In genomic region chr17:72421128-72422092, GRCh38 we compare ENCODE assay signal across 8 cellular contexts.
A peak's percentile ranks its signal among the peaks of the same experiment; 100 is the strongest.
DNase-seq lines count a peak whose midpoint lies in the region; ATAC-seq, FAIRE-seq and TF ChIP-seq lines count a peak whose summit lies in the region.

No MANE protein-coding gene starts in this region.

- H3K4me1 Mint-ChIP-seq in activated naive CD8-positive, alpha-beta T cell treated with anti-CD3 and anti-CD28 coated beads, Interleukin-2, amount 50 U/mL, for 24 hours = peaks cover 30% of the 10 kb centered on the region

- H3K27ac ChIP-seq in ACC112 (ENCODE audit: low read depth, low read length) (peak overlapping the region; percentile 94), right lobe of liver (no peak overlapping the region), aorta (ENCODE audit: low read depth in 1 of 2, low read length in 2 of 2) (no peak overlapping the region)

- H3K27me3 Mint-ChIP-seq in activated naive CD8-positive, alpha-beta T cell treated with anti-CD3 and anti-CD28 coated beads, Interleukin-2, amount 50 U/mL, for 24 hours = no peaks in the 10 kb centered on the region

- H2AFZ ChIP-seq in ACC112 (ENCODE audit: low read length, unreplicated experiment) = no peak overlapping the region

- DNase-seq in GM18507 (ENCODE audit: extremely low spot score, insufficient read length, low read depth) (peak; percentile 69), NCI-H146 treated with DMSO at 0.1 percent for 48 hours (lab: John Stamatoyannopoulos, UW; ENCODE audit: unreplicated experiment) (peak; percentile 51), right lobe of liver (peak in 1 of 3 donors; percentile 42), aorta (peak in 1 of 2 donors; percentile 73), NCI-H524 (lab: John Stamatoyannopoulos, UW) (no peak)
- DNase-seq in activated naive CD8-positive, alpha-beta T cell treated with anti-CD3 and anti-CD28 coated beads, Interleukin-2, amount 50 U/mL, for 24 hours = peak; percentile 34

- peak overlapping the region; percentile 52; the same call in 1 of the 2 replicates for H3K4me3 ChIP-seq in ACC112 (ENCODE audit: low read depth, low read length)
- H3K4me3 ChIP-seq in right lobe of liver = no peak overlapping the region
- no peak overlapping the region for H3K4me3 ChIP-seq in aorta (ENCODE audit: low read length in 2 of 2)

- peak overlapping the region; percentile 6 for H3K4me3 Mint-ChIP-seq in activated naive CD8-positive, alpha-beta T cell treated with anti-CD3 and anti-CD28 coated beads, Interleukin-2, amount 50 U/mL, for 24 hours

- H3K79me2 ChIP-seq in ACC112 (ENCODE audit: control insufficient read depth, insufficient read depth, low read length, unreplicated experiment) = no peaks in the 10 kb centered on the region

- H3K9me3 ChIP-seq in right lobe of liver (no peaks in the 10 kb centered on the region), aorta (ENCODE audit: control insufficient read depth, low read length) (peaks cover 5% of the 10 kb centered on the region)

- peak overlapping the region; percentile 48 for H3K27ac Mint-ChIP-seq in activated naive CD8-positive, alpha-beta T cell treated with anti-CD3 and anti-CD28 coated beads, Interleukin-2, amount 50 U/mL, for 24 hours

- TF ChIP-seq CTCF in right lobe of liver (IDR thresholded peaks at IDR 0.05) = no peak

- 54% methylated on average over 6 of the region's 11 CpGs for WGBS in right lobe of liver (ENCODE audit: insufficient coverage, low coverage, low lambda C conversion rate, missing lambda C conversion rate)
- 54 to 58% methylated on average over 11 of the region's 11 CpGs for WGBS in aorta, 2 donors

- no peak for TF ChIP-seq POLR2A in right lobe of liver (IDR thresholded peaks at IDR 0.05)

- peaks cover 6% of the 10 kb centered on the region for H3K36me3 Mint-ChIP-seq in activated naive CD8-positive, alpha-beta T cell treated with anti-CD3 and anti-CD28 coated beads, Interleukin-2, amount 50 U/mL, for 24 hours (ENCODE audit: low read depth)

- intact Hi-C loops in right lobe of liver (cut with DNase I) (no loop called here), aorta (cut with DNase I) (no loop called here)

- H3K27me3 ChIP-seq in ACC112 (ENCODE audit: insufficient read depth, low read length) (no peaks in the 10 kb centered on the region), right lobe of liver (no peaks in the 10 kb centered on the region), aorta (ENCODE audit: control insufficient read depth in 1 of 2, insufficient read depth in 2 of 2, low read length in 1 of 2) (no peaks in the 10 kb centered on the region)

- peaks cover 11% of the 10 kb centered on the region for H3K36me3 ChIP-seq in ACC112 (ENCODE audit: insufficient read depth, low read length)
- H3K36me3 ChIP-seq in right lobe of liver = no peaks in the 10 kb centered on the region
- H3K36me3 ChIP-seq in aorta (ENCODE audit: control insufficient read depth in 1 of 2, insufficient read depth in 2 of 2, low read length in 1 of 2) = no peaks in the 10 kb centered on the region

- peaks cover 11% of the 10 kb centered on the region for H3K9me3 Mint-ChIP-seq in activated naive CD8-positive, alpha-beta T cell treated with anti-CD3 and anti-CD28 coated beads, Interleukin-2, amount 50 U/mL, for 24 hours

- FAIRE-seq in GM18507 (lab: Jason Lieb, UNC) = peak; percentile 98

- ATAC-seq in HG02840 (IDR thresholded peaks at IDR 0.05; ENCODE audit: low FRiP score, unreplicated experiment) (peak; percentile 40), right lobe of liver (peak in 3 of 4 donors; percentile 39 to 76 (median 48)), aorta (ENCODE audit: low FRiP score) (peak; percentile 58)
- peak; percentile 80 for ATAC-seq in activated naive CD8-positive, alpha-beta T cell treated with anti-CD3 and anti-CD28 coated beads, Interleukin-2, amount 50 U/mL, for 24 hours

- H3K4me1 ChIP-seq in ACC112 (ENCODE audit: control insufficient read depth, insufficient read depth, low read length, unreplicated experiment) (peaks cover 34% of the 10 kb centered on the region), right lobe of liver (no peaks in the 10 kb centered on the region), aorta (ENCODE audit: control insufficient read depth in 1 of 2, insufficient read depth in 2 of 2, low read length in 2 of 2) (no peaks in the 10 kb centered on the region)

Comparison
In these comparisons a context has a peak if more than half of its experiments do, and no peak if none do; other contexts are left out.
1. DNase-seq: peak in GM18507 (single experiment), NCI-H146 treated with DMSO at 0.1 percent for 48 hours (single experiment) and activated naive CD8-positive, alpha-beta T cell treated with anti-CD3 and anti-CD28 coated beads, Interleukin-2, amount 50 U/mL, for 24 hours (single experiment); none in NCI-H524 (0 of 2).
2. Peak in every context shown above with its lines, with median percentiles within 50 percentile points of each other: ATAC-seq.